ENCODE assay signal across 31 cellular contexts in genomic region chr9:5957166-5957565, GRCh38.
"Had no signal": no experiment of that assay in that cellular context is flagged by ENCODE, and none has a peak within 500 bp of the region (broad histone marks: within the 10 kb centered on the region; RNA-seq: fewer than 3 reads in every experiment).

No MANE protein-coding gene starts in this region.

- H3K4me3 ChIP-seq: ascending aorta, esophagus muscularis mucosa, heart left ventricle, ovary, prostate gland, skin epidermis, vagina had no signal

- DNase-seq: activated CD4-positive, alpha-beta T cell treated with anti-CD3 and anti-CD28 coated beads for 36 hours; activated CD4-positive, CD25-positive, alpha-beta regulatory T cell; activated CD8-positive, alpha-beta T cell treated with anti-CD3 and anti-CD28 coated beads, Interleukin-2, amount 10 ng/mL, durations not matched to agents 7 days and 5 days; activated effector memory CD4-positive, alpha-beta T cell treated with Interleukin-2 at 50 U/mL for 16 hours; activated naive CD4-positive, alpha-beta T cell treated with Interleukin-2 at 50 U/mL for 16 hours; activated naive CD8-positive, alpha-beta T cell treated with anti-CD3 and anti-CD28 coated beads for 36 hours; central memory CD4-positive, alpha-beta T cell; dermis blood vessel endothelial cell; effector CD4-positive, alpha-beta T cell; foreskin keratinocyte; heart left ventricle; hypothalamus; immature natural killer cell; kidney; left colon; mammary epithelial cell; naive B cell; nephron progenitor cell; ovary; retina; stimulated activated CD4-positive, alpha-beta T cell treated with anti-CD3 and anti-CD28 coated beads, Interleukin-4, amount 100 ng/mL, for 4 hours; stimulated activated CD8-positive, alpha-beta memory T cell treated with anti-CD3 and anti-CD28 coated beads, Interleukin-4, amount 100 ng/mL, for 48 hours; stimulated activated naive CD8-positive, alpha-beta T cell treated with anti-CD3 and anti-CD28 coated beads, Interleukin-15, amount 100 ng/mL, for 72 hours; substantia nigra had no signal

- H3K27me3 ChIP-seq: ascending aorta, esophagus muscularis mucosa, foreskin keratinocyte, heart left ventricle, ovary, vagina had no signal

- H3K27ac ChIP-seq: ascending aorta, esophagus muscularis mucosa, foreskin keratinocyte, heart left ventricle, ovary, prostate gland, skin epidermis, vagina had no signal

- ATAC-seq: activated CD4-positive, alpha-beta T cell treated with anti-CD3 and anti-CD28 coated beads for 36 hours; activated CD8-positive, alpha-beta T cell treated with anti-CD3 and anti-CD28 coated beads, Interleukin-2, amount 10 ng/mL, durations not matched to agents 7 days and 5 days; foreskin keratinocyte; heart left ventricle; left colon; sciatic nerve; stimulated activated memory B cell treated with anti-CD40 and anti-IgM and Interleukin-4, amounts not matched to agents 10 μg/mL and 1 μg/mL and 100 μg/mL, for 72 hours; stimulated activated naive CD8-positive, alpha-beta T cell treated with anti-CD3 and anti-CD28 coated beads, Interleukin-15, amount 100 ng/mL, for 72 hours had no signal

- H3K4me1 ChIP-seq: ascending aorta, foreskin keratinocyte, heart left ventricle, prostate gland had no signal

- H3K9me3 ChIP-seq: ascending aorta, esophagus muscularis mucosa, heart left ventricle, ovary, prostate gland, vagina had no signal

- H3K36me3 ChIP-seq: ascending aorta, ovary, prostate gland, vagina had no signal
